Comparison of ENCODE assay signal across 1 cellular context in genomic region chrX:104324461-104324860, GRCh38.
TF ChIP-seq lines count a peak whose summit lies in the region.

No MANE protein-coding gene starts in this region.

TF ChIP-seq in WTC11, 78 proteins besides CTCF, POLR2A, EP300 and RAD21 (continued from another document):
- TF ChIP-seq AR (CRISPR knock-in tag; IDR thresholded peaks at IDR 0.05) (no peak), JAZF1 (CRISPR knock-in tag; IDR thresholded peaks at IDR 0.05) (no peak), FOXK1 (CRISPR knock-in tag; IDR thresholded peaks at IDR 0.05) (no peak)
TF ChIP-seq in WTC11: peak in this region for 0.
